8 cellular contexts compared by ENCODE assay signal in genomic region chr7:97971120-97971989, GRCh38. TPM values are rescaled to one million over a fixed set of nuclear protein-coding genes. Genes with fewer than 3 reads are reported as not detected.
DNase-seq lines count a peak whose midpoint lies in the region; ATAC-seq and TF ChIP-seq lines count a peak whose summit lies in the region.

No MANE protein-coding gene starts in this region.

- H3K9me3 ChIP-seq in ectodermal cell (ENCODE audit: control insufficient read depth, low read length) (no peaks in the 10 kb centered on the region), subcutaneous abdominal adipose tissue (ENCODE audit: control insufficient read depth in 5 of 5, low read length in 5 of 5) (no peaks in the 10 kb centered on the region)

- H3K36me3 ChIP-seq in ectodermal cell (ENCODE audit: control insufficient read depth, insufficient read depth, low read length): no peaks in the 10 kb centered on the region
- H3K36me3 ChIP-seq in subcutaneous abdominal adipose tissue (ENCODE audit: control insufficient read depth in 5 of 5, insufficient read depth in 5 of 5, low read length in 5 of 5): peaks cover 4 to 11% (median 10%) of the 10 kb centered on the region in 5 donors

- H3K4me1 ChIP-seq in ectodermal cell (ENCODE audit: control insufficient read depth, insufficient read depth, low read length) (no peaks in the 10 kb centered on the region), subcutaneous abdominal adipose tissue (ENCODE audit: control insufficient read depth in 5 of 5, insufficient read depth in 5 of 5, low read length in 5 of 5) (peaks cover 0 to 16% (median 14%) of the 10 kb centered on the region in 5 donors)

- H3K27ac ChIP-seq in ectodermal cell (ENCODE audit: insufficient read depth, low read depth, low read length, poor library complexity, severe bottlenecking) (no peak overlapping the region), subcutaneous abdominal adipose tissue (ENCODE audit: low read depth, low read length) (peak overlapping the region; percentile 54)

- H3K4me3 ChIP-seq in ectodermal cell (ENCODE audit: insufficient read depth, low read depth, low read length) (peak overlapping the region; percentile 77), subcutaneous abdominal adipose tissue (ENCODE audit: low read depth in 1 of 5, low read length in 5 of 5) (peak overlapping the region; percentile 81 to 96 (median 92))

- H3K27me3 ChIP-seq in ectodermal cell (ENCODE audit: control insufficient read depth, insufficient read depth, low read length, poor library complexity, severe bottlenecking) (no peaks in the 10 kb centered on the region), subcutaneous abdominal adipose tissue (ENCODE audit: control insufficient read depth in 5 of 5, insufficient read depth in 4 of 5, low read length in 5 of 5) (no peaks in the 10 kb centered on the region)

- ATAC-seq in GM19455 (IDR thresholded peaks at IDR 0.05; ENCODE audit: unreplicated experiment) (peak; percentile 39), HG03520 (IDR thresholded peaks at IDR 0.05; ENCODE audit: unreplicated experiment) (peak; percentile 36), SK-N-SH treated with all-trans-retinoic acid at 6 μM for 48 hours (peak; percentile 76)

- H3K9ac ChIP-seq in subcutaneous abdominal adipose tissue (ENCODE audit: low read length in 5 of 5): peak overlapping the region; percentile 80 to 90 (median 86)

- DNase-seq in DMS79 (lab: John Stamatoyannopoulos, UW) (peak; percentile 1), medulla oblongata (ENCODE audit: extremely low spot score) (peak; percentile 4), midbrain (lab: John Stamatoyannopoulos, UW) (no peak)

- WGBS in ectodermal cell, 2 experiments: 36 to 37% methylated on average over 26 of the region's 26 CpGs

TF ChIP-seq in SK-N-SH treated with all-trans-retinoic acid at 6 μM for 48 hours, 23 proteins besides CTCF, POLR2A, EP300 and RAD21:
- TF ChIP-seq TSHZ2 (CRISPR knock-in tag; IDR thresholded peaks at IDR 0.05) (no peak), ZFP30 (CRISPR knock-in tag; IDR thresholded peaks at IDR 0.05) (no peak), PPARA (CRISPR knock-in tag; IDR thresholded peaks at IDR 0.05; ENCODE audit: borderline replicate concordance) (no peak), RARB (CRISPR knock-in tag; IDR thresholded peaks at IDR 0.05) (no peak), CREB5 (CRISPR knock-in tag; IDR thresholded peaks at IDR 0.05; ENCODE audit: low read depth) (no peak), TOX (CRISPR knock-in tag; IDR thresholded peaks at IDR 0.05; ENCODE audit: borderline replicate concordance) (no peak), ZFP3 (CRISPR knock-in tag; IDR thresholded peaks at IDR 0.05) (no peak), ISL1 (CRISPR knock-in tag; IDR thresholded peaks at IDR 0.05) (no peak), ZNF70 (CRISPR knock-in tag; IDR thresholded peaks at IDR 0.05) (no peak), TCF4 (CRISPR knock-in tag; IDR thresholded peaks at IDR 0.05; ENCODE audit: borderline replicate concordance) (no peak), ZNF8 (CRISPR knock-in tag; IDR thresholded peaks at IDR 0.05) (no peak), ZNF565 (CRISPR knock-in tag; conservative IDR thresholded peaks at IDR 0.05; ENCODE audit: low read depth) (no peak), PATZ1 (CRISPR knock-in tag; IDR thresholded peaks at IDR 0.05; ENCODE audit: borderline replicate concordance) (no peak), POU6F1 (CRISPR knock-in tag; IDR thresholded peaks at IDR 0.05; ENCODE audit: borderline replicate concordance, low read depth) (no peak), CSDC2 (CRISPR knock-in tag; IDR thresholded peaks at IDR 0.05) (no peak), BACH2 (CRISPR knock-in tag; IDR thresholded peaks at IDR 0.05; ENCODE audit: borderline replicate concordance) (no peak), CSRNP3 (CRISPR knock-in tag; IDR thresholded peaks at IDR 0.05) (no peak), SNAI2 (CRISPR knock-in tag; IDR thresholded peaks at IDR 0.05) (no peak), ARNTL (CRISPR knock-in tag; IDR thresholded peaks at IDR 0.05; ENCODE audit: borderline replicate concordance, low read depth) (no peak), OSR1 (CRISPR knock-in tag; IDR thresholded peaks at IDR 0.05) (no peak)

RNA-seq across cellular contexts. Expression of gene OCM2, which starts 18.6 kb away (rescaled TPM):
- not detected for polyA plus RNA-seq in ectodermal cell (2013, experiment 1 of 4)
- polyA plus RNA-seq in ectodermal cell (2013, experiment 2 of 4): not detected
- not detected for polyA plus RNA-seq in ectodermal cell (2013, experiment 3 of 4)
- not detected for polyA plus RNA-seq in ectodermal cell (2013, experiment 4 of 4)
